Comparison of ENCODE assay signal across 12 cellular contexts in genomic region chr5:158384535-158385421, GRCh38.
DNase-seq lines count a peak whose midpoint lies in the region; TF ChIP-seq lines count a peak whose summit lies in the region.
"Had no signal": no experiment of that assay in that cellular context is flagged by ENCODE, and none has a peak within 500 bp of the region (broad histone marks: within the 10 kb centered on the region; RNA-seq: fewer than 3 reads in every experiment).

No MANE protein-coding gene starts in this region.

- H3K27ac Mint-ChIP-seq in dendritic cell treated with granulocyte-macrophage colony-stimulating factor and Interleukin-4, amounts not matched to agents 40 ng/mL and 50 ng/mL, for 4 days = peak overlapping the region; percentile 17
- H3K27ac Mint-ChIP-seq: activated CD4-positive, alpha-beta T cell treated with anti-CD3 and anti-CD28 coated beads, Interleukin-2, amount 10 ng/mL, durations not matched to agents 7 days and 5 days; GM23338 had no signal

- intact Hi-C loops in dendritic cell treated with granulocyte-macrophage colony-stimulating factor and Interleukin-4, amounts not matched to agents 40 ng/mL and 50 ng/mL, for 4 days (cut with micrococcal nuclease) = loop anchor here (5.0 kb wide), 1 partner anchor 33 kb away; no protein-coding TSS in a partner anchor
- intact Hi-C loops in thyroid gland (cut with DNase I) = no loop called here

- H3K4me3 ChIP-seq in thyroid gland (replicated peaks in 1 of 3) = no peak overlapping the region
- H3K4me3 ChIP-seq: GM23338 had no signal

- WGBS in thyroid gland, 2 donors = 51 to 60% methylated on average over 1 of the region's 1 CpG

- TF ChIP-seq CTCF in thyroid gland (IDR thresholded peaks at IDR 0.05) = no peak

- H3K27me3 ChIP-seq in thyroid gland = no peaks in the 10 kb centered on the region

- H3K4me3 Mint-ChIP-seq in dendritic cell treated with granulocyte-macrophage colony-stimulating factor and Interleukin-4, amounts not matched to agents 40 ng/mL and 50 ng/mL, for 4 days = no peak overlapping the region
- H3K4me3 Mint-ChIP-seq: activated CD4-positive, alpha-beta T cell treated with anti-CD3 and anti-CD28 coated beads, Interleukin-2, amount 10 ng/mL, durations not matched to agents 7 days and 5 days; GM23338 had no signal

- peaks cover 51% of the 10 kb centered on the region for H3K4me1 Mint-ChIP-seq in dendritic cell treated with granulocyte-macrophage colony-stimulating factor and Interleukin-4, amounts not matched to agents 40 ng/mL and 50 ng/mL, for 4 days (ENCODE audit: low read depth)
- H3K4me1 Mint-ChIP-seq: GM23338 had no signal

- peaks cover 7% of the 10 kb centered on the region for H3K27me3 Mint-ChIP-seq in dendritic cell treated with granulocyte-macrophage colony-stimulating factor and Interleukin-4, amounts not matched to agents 40 ng/mL and 50 ng/mL, for 4 days
- H3K27me3 Mint-ChIP-seq: activated CD4-positive, alpha-beta T cell treated with anti-CD3 and anti-CD28 coated beads, Interleukin-2, amount 10 ng/mL, durations not matched to agents 7 days and 5 days had no signal

- peaks cover 25% of the 10 kb centered on the region for H3K9me3 Mint-ChIP-seq in dendritic cell treated with granulocyte-macrophage colony-stimulating factor and Interleukin-4, amounts not matched to agents 40 ng/mL and 50 ng/mL, for 4 days
- H3K9me3 Mint-ChIP-seq: GM23338 had no signal

- H3K36me3 Mint-ChIP-seq in dendritic cell treated with granulocyte-macrophage colony-stimulating factor and Interleukin-4, amounts not matched to agents 40 ng/mL and 50 ng/mL, for 4 days (ENCODE audit: low read depth) = peaks cover 6% of the 10 kb centered on the region

- H3K9me3 ChIP-seq in thyroid gland = no peaks in the 10 kb centered on the region

- peaks cover 0 to 4% of the 10 kb centered on the region in 2 donors for H3K4me1 ChIP-seq in thyroid gland

- H3K36me3 ChIP-seq in thyroid gland = no peaks in the 10 kb centered on the region

- no peak for TF ChIP-seq POLR2A in thyroid gland (IDR thresholded peaks at IDR 0.05)

- DNase-seq in EL (peak; percentile 99), MV-4-11 (lab: John Stamatoyannopoulos, UW) (peak; percentile 62), pulmonary artery endothelial cell (ENCODE audit: low read depth, low spot score) (peak; percentile 15), iPS-NIHi11 (ENCODE audit: low spot score) (no peak), ecto neural progenitor cell (ENCODE audit: low spot score) (no peak), thyroid gland (no peak), OCI-M1 (lab: John Stamatoyannopoulos, UW) (no peak)
- DNase-seq: activated CD4-positive, alpha-beta T cell treated with anti-CD3 and anti-CD28 coated beads, Interleukin-2, amount 10 ng/mL, durations not matched to agents 7 days and 5 days; cortex of kidney; small intestine had no signal

- H3K27ac ChIP-seq in thyroid gland = no peak overlapping the region

Comparison
In these comparisons a context has a peak if more than half of its experiments do, and no peak if none do; other contexts are left out.
1. DNase-seq: peak in EL (single experiment), MV-4-11 (single experiment) and pulmonary artery endothelial cell (single experiment); none in iPS-NIHi11 (single experiment), ecto neural progenitor cell (single experiment), thyroid gland (0 of 2) and OCI-M1 (single experiment).